ENCODE assay signal across 10 cellular contexts in the genomic region with DNA sequence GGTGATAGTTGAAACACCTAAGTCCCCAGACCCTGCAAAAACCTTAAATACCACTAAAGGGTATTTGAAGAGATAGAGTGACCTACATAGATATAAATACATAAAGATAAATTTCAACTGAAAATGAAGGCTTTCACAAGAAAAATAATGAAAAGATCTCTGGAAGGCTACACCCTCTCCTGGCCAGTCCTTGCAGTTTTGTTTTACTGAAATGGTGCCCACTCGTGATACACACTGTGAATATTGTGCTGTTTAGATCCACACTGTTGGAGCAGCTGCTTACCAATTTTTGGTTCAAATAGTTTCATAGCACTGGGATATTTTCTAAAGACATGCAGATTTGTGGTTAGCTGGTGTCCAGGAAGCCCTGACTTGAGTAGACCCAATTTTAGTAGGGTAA. TPM values are rescaled to one million over a fixed set of nuclear protein-coding genes. Genes with fewer than 3 reads are reported as not detected.
DNase-seq lines count a peak whose midpoint lies in the region; ATAC-seq, FAIRE-seq and TF ChIP-seq lines count a peak whose summit lies in the region.
"Had no signal": no experiment of that assay in that cellular context is flagged by ENCODE, and none has a peak within 500 bp of the region (broad histone marks: within the 10 kb centered on the region; RNA-seq: fewer than 3 reads in every experiment).

No MANE protein-coding gene starts in this region.

- H3K27ac ChIP-seq in K562 (ENCODE audit: extremely low read depth, low read depth, low read length) (peak overlapping the region; percentile 2; the same call in 1 of the 3 replicates), osteoblast (ENCODE audit: low read depth, low read length) (no peak overlapping the region)

- no peak for TF ChIP-seq EP300 in K562 (IDR thresholded peaks at IDR 0.05; ENCODE audit: low read length)

- intact Hi-C loops in K562 (cut with micrococcal nuclease), result loop anchor here (1.0 to 5.0 kb wide), 5 partner anchors 31 to 325 kb away; a partner anchor contains a TSS

- TF ChIP-seq RAD21 in K562 (CRISPR knock-in tag; conservative IDR thresholded peaks at IDR 0.05 in 1 of 2, IDR thresholded peaks at IDR 0.05 in 1 of 2), result peak; percentile 57 to 60

- POLR2A ChIA-PET in K562 (lab: Yijun Ruan, JAX), result interaction anchor here (1.1 to 6.4 kb wide), 13 partner anchors 9 to 372 kb away, joined by 3 to 64 read pairs (median 7); a partner anchor contains a TSS

- no peaks in the 10 kb centered on the region; the same call in 1 of the 2 replicates for H4K20me1 ChIP-seq in K562 (replicated peaks; ENCODE audit: control insufficient read depth, insufficient read depth, low read length)
- H4K20me1 ChIP-seq in osteoblast (ENCODE audit: insufficient read depth, low read length), result no peaks in the 10 kb centered on the region

- no peak for ATAC-seq in activated CD8-positive, alpha-beta memory T cell treated with anti-CD3 and anti-CD28 coated beads, Interleukin-2, amount 10 ng/mL, durations not matched to agents 7 days and 5 days
- ATAC-seq in K562, result no peak

- no peak for DNase-seq in activated CD8-positive, alpha-beta memory T cell treated with anti-CD3 and anti-CD28 coated beads, Interleukin-2, amount 10 ng/mL, durations not matched to agents 7 days and 5 days
- no peak for DNase-seq in activated CD8-positive, alpha-beta memory T cell treated with anti-CD3 and anti-CD28 coated beads, Interleukin-2, amount 50 U/mL, for 4 hours
- no peak for DNase-seq in LNCaP clone FGC (ENCODE audit: low read depth)
- peak in 1 of 4 experiments; percentile 44 for DNase-seq in K562 (ENCODE audit: extremely low read depth in 1 of 4, low spot score in 3 of 4)
- DNase-seq in osteoblast (ENCODE audit: insufficient read length, low spot score, missing footprints), result no peak
- DNase-seq in EL, result no peak
- no peak for DNase-seq in NCI-H1105 (lab: John Stamatoyannopoulos, UW)
- no peak for DNase-seq in inferior parietal cortex (ENCODE audit: extremely low spot score)
- DNase-seq: NCI-H774 had no signal

- in situ Hi-C loops in K562 (cut with MboI), result loop anchor here (10.0 kb wide), 1 partner anchor 111 kb away; no protein-coding TSS in a partner anchor

- H3K27me3 ChIP-seq in K562 (ENCODE audit: control insufficient read depth in 2 of 2, insufficient read depth in 2 of 2, low read length in 2 of 2) (no peaks in the 10 kb centered on the region), osteoblast (ENCODE audit: insufficient read depth, low read length) (peaks cover under 1% of the 10 kb centered on the region)

- 0% methylated on average over 1 of the region's 1 CpG for WGBS in K562 (ENCODE audit: insufficient coverage, low coverage, missing lambda C conversion rate)

- peak overlapping the region; percentile 15 to 95; a peak in 2 of 4 replicates for H3K9ac ChIP-seq in K562 (ENCODE audit: insufficient read depth in 1 of 2, low read depth in 2 of 2, low read length in 2 of 2)

- no peak for FAIRE-seq in K562 (lab: Jason Lieb, UNC)
- FAIRE-seq: endothelial cell of umbilical vein had no signal

- H3K36me3 Mint-ChIP-seq in activated CD8-positive, alpha-beta memory T cell treated with anti-CD3 and anti-CD28 coated beads, Interleukin-2, amount 10 ng/mL, durations not matched to agents 7 days and 5 days, result peaks cover 20% of the 10 kb centered on the region

- H3K36me3 ChIP-seq in K562 (ENCODE audit: control insufficient read depth, insufficient read depth, low read length), result peaks cover 26% of the 10 kb centered on the region
- H3K36me3 ChIP-seq in osteoblast (ENCODE audit: insufficient read depth, low read length), result no peaks in the 10 kb centered on the region

- H3K27me3 Mint-ChIP-seq in activated CD8-positive, alpha-beta memory T cell treated with anti-CD3 and anti-CD28 coated beads, Interleukin-2, amount 10 ng/mL, durations not matched to agents 7 days and 5 days, result no peaks in the 10 kb centered on the region

- H3K4me2 ChIP-seq in K562 (ENCODE audit: insufficient read depth, low read length) (peak overlapping the region; percentile 99), osteoblast (ENCODE audit: insufficient read depth, low read length) (no peak overlapping the region)

- H2AFZ ChIP-seq in K562 (ENCODE audit: low read depth, low read length) (no peak overlapping the region), osteoblast (ENCODE audit: low read length) (no peak overlapping the region)

- CTCF ChIA-PET in activated CD8-positive, alpha-beta memory T cell treated with anti-CD3 and anti-CD28 coated beads, Interleukin-2, amount 10 ng/mL, durations not matched to agents 7 days and 5 days (lab: Charles Lee), result interaction anchor here (1.0 to 6.0 kb wide), 7 partner anchors 17 to 246 kb away, joined by 3 to 44 read pairs (median 5); a partner anchor contains a TSS
- CTCF ChIA-PET in K562 (lab: Yijun Ruan, JAX; ENCODE audit: low intra/inter-chr PET ratio), result interaction anchor here (0.6 to 1.0 kb wide), 2 partner anchors 27 to 59 kb away, joined by 3 to 4 read pairs; no protein-coding TSS in a partner anchor

- peak overlapping the region; percentile 70; the same call in 1 of the 2 replicates for H3K4me3 ChIP-seq in LNCaP clone FGC (ENCODE audit: low read depth, low read length)
- peak overlapping the region; percentile 61 for H3K4me3 ChIP-seq in K562
- no peak overlapping the region for H3K4me3 ChIP-seq in osteoblast (ENCODE audit: insufficient read depth, low read length)

- H3K79me2 ChIP-seq in K562 (ENCODE audit: control insufficient read depth, insufficient read depth, low read length), result peaks cover 49% of the 10 kb centered on the region
- peaks cover 5% of the 10 kb centered on the region for H3K79me2 ChIP-seq in osteoblast (ENCODE audit: insufficient read depth, low read length)

- BruUV-seq in K562 (replicated peaks; lab: Mats Ljungman, UMichigan), result no TSS peak

- no peaks in the 10 kb centered on the region for H3K9me3 Mint-ChIP-seq in activated CD8-positive, alpha-beta memory T cell treated with anti-CD3 and anti-CD28 coated beads, Interleukin-2, amount 10 ng/mL, durations not matched to agents 7 days and 5 days (ENCODE audit: low read depth)

- TF ChIP-seq POLR2A in K562 (conservative IDR thresholded peaks at IDR 0.05), result no peak

- H3K4me3 Mint-ChIP-seq in activated CD8-positive, alpha-beta memory T cell treated with anti-CD3 and anti-CD28 coated beads, Interleukin-2, amount 10 ng/mL, durations not matched to agents 7 days and 5 days, result peak overlapping the region; percentile 96

- TF ChIP-seq CTCF in LNCaP clone FGC (IDR thresholded peaks at IDR 0.05; ENCODE audit: control insufficient read depth, extremely low read depth, insufficient read depth) (no peak), K562 (IDR thresholded peaks at IDR 0.05 in 2 of 3, conservative IDR thresholded peaks at IDR 0.05 in 1 of 3; ENCODE audit: insufficient read depth in 2 of 3, low read depth in 1 of 3, low read length in 3 of 3) (peak; percentile 45 to 61 (median 51)), osteoblast (IDR thresholded peaks at IDR 0.05; ENCODE audit: extremely low read depth, low read depth, low read length) (peak; percentile 17)

- peaks cover 37 to 46% of the 10 kb centered on the region in 2 experiments for H3K4me1 ChIP-seq in K562 (replicated peaks in 1 of 2; ENCODE audit: control insufficient read depth in 2 of 2, insufficient read depth in 2 of 2, low read length in 2 of 2)
- peaks cover 4% of the 10 kb centered on the region for H3K4me1 ChIP-seq in osteoblast (ENCODE audit: insufficient read depth, low read length)

- H3K27ac Mint-ChIP-seq in activated CD8-positive, alpha-beta memory T cell treated with anti-CD3 and anti-CD28 coated beads, Interleukin-2, amount 10 ng/mL, durations not matched to agents 7 days and 5 days, result peak overlapping the region; percentile 67

- H3K9me3 ChIP-seq in K562 (replicated peaks; ENCODE audit: control insufficient read depth, insufficient read depth, low read depth, low read length) (no peaks in the 10 kb centered on the region), osteoblast (ENCODE audit: low read depth, low read length) (no peaks in the 10 kb centered on the region)

- peaks cover 44% of the 10 kb centered on the region for H3K4me1 Mint-ChIP-seq in activated CD8-positive, alpha-beta memory T cell treated with anti-CD3 and anti-CD28 coated beads, Interleukin-2, amount 10 ng/mL, durations not matched to agents 7 days and 5 days

- H3K9me1 ChIP-seq in K562 (ENCODE audit: control insufficient read depth, insufficient read depth, low read length), result peaks cover 15% of the 10 kb centered on the region

RNA-seq across cellular contexts. Expression of a gene that starts 31.5 kb away (rescaled TPM):
- 100 to 1,000 TPM; 145 to 166 TPM for total RNA-seq in activated CD8-positive, alpha-beta memory T cell treated with anti-CD3 and anti-CD28 coated beads, Interleukin-2, amount 10 ng/mL, durations not matched to agents 7 days and 5 days
- 15.0 and 31.2 TPM in 2 replicates for total RNA-seq in K562 (2011; cell fraction: chromatin; rRNA removed; ENCODE audit: low replicate concordance)
- total RNA-seq in K562 (2011; cell fraction: nucleolus; rRNA removed), result 24.3 and 25.7 TPM in 2 replicates
- 24.3 and 28.9 TPM in 2 replicates for total RNA-seq in K562 (2011; cell fraction: nucleoplasm; rRNA removed)
- 44.1 and 53.7 TPM in 2 replicates for total RNA-seq in K562 (2014; rRNA removed)
- total RNA-seq in K562 (2014; rRNA removed; fragmentation: Illumina TruSeq; extraction: Trizol), result 32.0 and 40.3 TPM in 2 replicates
- 36.8 and 38.1 TPM in 2 replicates for total RNA-seq in K562 (2015; rRNA removed; fragmentation: Illumina TruSeq; extraction: Trizol)
- 114 and 119 TPM in 2 replicates for total RNA-seq in K562 (2021)
- polyA plus RNA-seq in K562 (2011; rRNA removed), result 45.6 and 52.7 TPM in 2 replicates
- polyA plus RNA-seq in K562 (2011; cell fraction: cytosol; rRNA removed), result 69.5 and 81.8 TPM in 2 replicates
- 23.0 and 28.0 TPM in 2 replicates for polyA plus RNA-seq in K562 (2011; cell fraction: nucleus; rRNA removed)
- polyA plus RNA-seq in K562 (2012), result 80.6 and 187 TPM in 2 replicates
- polyA plus RNA-seq in K562 (2014; fragmentation: Illumina TruSeq; extraction: Trizol), result 53.9 and 60.8 TPM in 2 replicates
- 1 to 10 TPM; 2.3 to 3.2 TPM for polyA plus RNA-seq in K562 (2014; fragmentation: Nextera tagmentation; extraction: Ambion mirVana)
- polyA plus RNA-seq in K562 (2014; rRNA removed), result 41.9 and 42.2 TPM in 2 replicates
- polyA minus RNA-seq in K562 (2011; rRNA and poly(A)+ RNA removed), result 42.6 and 50.7 TPM in 2 replicates
- polyA minus RNA-seq in K562 (2011; cell fraction: cytosol; rRNA and poly(A)+ RNA removed), result 44.9 and 65.3 TPM in 2 replicates
- 7.5 and 16.1 TPM in 2 replicates for polyA minus RNA-seq in K562 (2011; cell fraction: nucleus; rRNA and poly(A)+ RNA removed)
- total RNA-seq in osteoblast, result 46.0 and 52.5 TPM in 2 replicates

RNA-seq across cellular contexts. Expression of a gene that starts 39.1 kb away (rescaled TPM):
- 1 to 10 TPM; 2.6 to 2.8 TPM for total RNA-seq in activated CD8-positive, alpha-beta memory T cell treated with anti-CD3 and anti-CD28 coated beads, Interleukin-2, amount 10 ng/mL, durations not matched to agents 7 days and 5 days
- total RNA-seq in K562 (2011; cell fraction: chromatin; rRNA removed; ENCODE audit: low replicate concordance), result not detected in 2 replicates
- 0.26 TPM in 1 of 2 replicates, not detected in the other for total RNA-seq in K562 (2011; cell fraction: nucleolus; rRNA removed)
- total RNA-seq in K562 (2011; cell fraction: nucleoplasm; rRNA removed), result not detected in 2 replicates
- not detected in 2 replicates for total RNA-seq in K562 (2014; rRNA removed)
- total RNA-seq in K562 (2014; rRNA removed; fragmentation: Illumina TruSeq; extraction: Trizol), result not detected in 2 replicates
- total RNA-seq in K562 (2015; rRNA removed; fragmentation: Illumina TruSeq; extraction: Trizol), result not detected in 2 replicates
- total RNA-seq in K562 (2021), result not detected in 2 replicates
- not detected in 2 replicates for polyA plus RNA-seq in K562 (2011; rRNA removed)
- polyA plus RNA-seq in K562 (2011; cell fraction: cytosol; rRNA removed), result not detected in 2 replicates
- polyA plus RNA-seq in K562 (2011; cell fraction: nucleus; rRNA removed), result 0.07 TPM in 1 of 2 replicates, not detected in the other
- 0.35 and 0.83 TPM in 2 replicates for polyA plus RNA-seq in K562 (2012)
- not detected in 2 replicates for polyA plus RNA-seq in K562 (2014; fragmentation: Illumina TruSeq; extraction: Trizol)
- polyA plus RNA-seq in K562 (2014; fragmentation: Nextera tagmentation; extraction: Ambion mirVana), result not detected
- not detected in 2 replicates for polyA plus RNA-seq in K562 (2014; rRNA removed)
- polyA minus RNA-seq in K562 (2011; rRNA and poly(A)+ RNA removed), result not detected in 2 replicates
- not detected in 2 replicates for polyA minus RNA-seq in K562 (2011; cell fraction: cytosol; rRNA and poly(A)+ RNA removed)
- not detected in 2 replicates for polyA minus RNA-seq in K562 (2011; cell fraction: nucleus; rRNA and poly(A)+ RNA removed)
- under 0.01 TPM in 1 of 2 replicates, not detected in the other for total RNA-seq in osteoblast
- total RNA-seq: endothelial cell of umbilical vein had no signal
- polyA plus RNA-seq: endothelial cell of umbilical vein had no signal

RNA-seq across cellular contexts. Expression of a gene that starts 49.1 kb away (rescaled TPM):
- 10 to 100 TPM; 65.1 to 66.1 TPM for total RNA-seq in activated CD8-positive, alpha-beta memory T cell treated with anti-CD3 and anti-CD28 coated beads, Interleukin-2, amount 10 ng/mL, durations not matched to agents 7 days and 5 days
- 106 and 219 TPM in 2 replicates for total RNA-seq in K562 (2011; cell fraction: chromatin; rRNA removed; ENCODE audit: low replicate concordance)
- total RNA-seq in K562 (2011; cell fraction: nucleolus; rRNA removed), result 114 and 116 TPM in 2 replicates
- 107 and 126 TPM in 2 replicates for total RNA-seq in K562 (2011; cell fraction: nucleoplasm; rRNA removed)
- total RNA-seq in K562 (2014; rRNA removed) (45.1 and 49.1 TPM in 2 replicates), K562 (2014; rRNA removed; fragmentation: Illumina TruSeq; extraction: Trizol) (14.8 and 18.0 TPM in 2 replicates), K562 (2015; rRNA removed; fragmentation: Illumina TruSeq; extraction: Trizol) (29.7 and 29.8 TPM in 2 replicates), K562 (2021) (64.3 and 66.8 TPM in 2 replicates), osteoblast (22.1 and 25.7 TPM in 2 replicates)
- polyA plus RNA-seq in K562 (2011; rRNA removed) (17.5 and 26.5 TPM in 2 replicates), K562 (2014; fragmentation: Illumina TruSeq; extraction: Trizol) (33.7 and 35.0 TPM in 2 replicates), K562 (2014; fragmentation: Nextera tagmentation; extraction: Ambion mirVana) (1 to 10 TPM; 3.6 to 3.8 TPM), K562 (2014; rRNA removed) (34.4 and 43.0 TPM in 2 replicates)
- 15.7 and 25.5 TPM in 2 replicates for polyA plus RNA-seq in K562 (2011; cell fraction: cytosol; rRNA removed)
- polyA plus RNA-seq in K562 (2011; cell fraction: nucleus; rRNA removed), result 67.6 and 116 TPM in 2 replicates
- 33.4 and 43.7 TPM in 2 replicates for polyA plus RNA-seq in K562 (2012)
- polyA minus RNA-seq in K562 (2011; rRNA and poly(A)+ RNA removed), result 24.4 and 25.6 TPM in 2 replicates
- polyA minus RNA-seq in K562 (2011; cell fraction: cytosol; rRNA and poly(A)+ RNA removed), result 22.2 and 23.9 TPM in 2 replicates
- 42.0 and 46.8 TPM in 2 replicates for polyA minus RNA-seq in K562 (2011; cell fraction: nucleus; rRNA and poly(A)+ RNA removed)
